Comparison of ENCODE assay signal across 8 cellular contexts in the genomic region with DNA sequence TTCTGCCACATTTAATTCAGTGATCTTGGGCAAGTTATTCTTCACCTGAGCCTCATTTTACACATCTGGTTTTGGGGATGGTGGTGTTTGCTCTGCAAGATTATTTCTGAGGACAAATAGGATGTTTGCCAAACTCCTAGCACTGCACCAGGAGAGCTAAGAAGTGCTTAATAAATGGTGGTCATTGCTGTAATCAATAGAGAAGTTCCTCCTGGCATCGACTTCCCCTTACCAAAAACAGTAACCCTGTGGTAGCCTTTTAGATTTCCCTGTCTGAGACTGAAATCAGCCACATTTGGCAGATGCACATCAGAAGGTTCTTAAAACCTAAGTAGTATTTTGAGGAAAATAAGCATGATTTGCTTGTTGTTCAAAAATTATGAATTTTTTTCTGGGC. TPM values are rescaled to one million over a fixed set of nuclear protein-coding genes. Genes with fewer than 3 reads are reported as not detected.
A peak's percentile ranks its signal among the peaks of the same experiment; 100 is the strongest.
DNase-seq lines count a peak whose midpoint lies in the region; ATAC-seq and TF ChIP-seq lines count a peak whose summit lies in the region.

No MANE protein-coding gene starts in this region.

- peaks cover 5% of the 10 kb centered on the region for H3K4me1 ChIP-seq in NT2/D1 (ENCODE audit: insufficient read depth, insufficient read length)
- H3K4me1 ChIP-seq in duodenal mucosa (ENCODE audit: control insufficient read depth in 1 of 2, insufficient read depth in 2 of 2, low read length in 2 of 2) = peaks cover 43 to 56% of the 10 kb centered on the region in 2 donors

- H3K9me3 ChIP-seq in NT2/D1 (ENCODE audit: insufficient read depth, low read length) (no peaks in the 10 kb centered on the region), duodenal mucosa (ENCODE audit: control insufficient read depth in 1 of 2, low read length in 2 of 2) (no peaks in the 10 kb centered on the region)

- H3K9ac ChIP-seq in NT2/D1 (ENCODE audit: insufficient read length, low read depth) = peak overlapping the region; percentile 75
- H3K9ac ChIP-seq in duodenal mucosa (ENCODE audit: low read depth in 1 of 2, low read length in 2 of 2) = peak overlapping the region; percentile 52 to 78

- no peak overlapping the region for H3K27ac Mint-ChIP-seq in osteocyte (ENCODE audit: unreplicated experiment)

- H3K36me3 ChIP-seq in NT2/D1 (ENCODE audit: insufficient read depth, insufficient read length, low read length) (peaks cover 4% of the 10 kb centered on the region), duodenal mucosa (ENCODE audit: control insufficient read depth in 1 of 2, insufficient read depth in 2 of 2, low read length in 2 of 2) (no peaks in the 10 kb centered on the region)

- H3K36me3 Mint-ChIP-seq in osteocyte (ENCODE audit: unreplicated experiment) = no peaks in the 10 kb centered on the region

- H3K27me3 ChIP-seq in NT2/D1 (ENCODE audit: insufficient read depth, insufficient read length) (no peaks in the 10 kb centered on the region), duodenal mucosa (ENCODE audit: control insufficient read depth in 1 of 2, insufficient read depth in 2 of 2, low read length in 2 of 2) (no peaks in the 10 kb centered on the region)

- ATAC-seq in left lobe of liver = no peak

- peak overlapping the region; percentile 81 for H3K4me3 ChIP-seq in NT2/D1 (ENCODE audit: insufficient read length, low read depth)
- H3K4me3 ChIP-seq in duodenal mucosa (ENCODE audit: low read depth in 1 of 2, low read length in 2 of 2) = peak overlapping the region; percentile 75 to 95

- CTCF ChIA-PET in HEK293T (lab: Yijun Ruan, JAX) = no interaction called here

- H3K4me3 Mint-ChIP-seq in osteocyte (ENCODE audit: unreplicated experiment) = peak overlapping the region; percentile 83

- TF ChIP-seq CTCF in osteocyte (IDR thresholded peaks at IDR 0.05) = no peak

- peaks cover 26% of the 10 kb centered on the region for H3K4me1 Mint-ChIP-seq in osteocyte (ENCODE audit: unreplicated experiment)

- DNase-seq in GDM1 (lab: John Stamatoyannopoulos, UW) = peak; percentile 8
- DNase-seq in NT2/D1 (ENCODE audit: low read depth, low spot score) = no peak
- no peak for DNase-seq in osteocyte (ENCODE audit: extremely low spot score, unreplicated experiment)
- no peak for DNase-seq in D341Med (ENCODE audit: low spot score)
- no peak for DNase-seq in NCI-H1105 (lab: John Stamatoyannopoulos, UW)
- no peak for DNase-seq in left lobe of liver (ENCODE audit: low spot score)
- no peak for DNase-seq in HEK293T (ENCODE audit: extremely low spot score)

- no peaks in the 10 kb centered on the region for H3K27me3 Mint-ChIP-seq in osteocyte (ENCODE audit: unreplicated experiment)

- POLR2A ChIA-PET in HEK293T (lab: Yijun Ruan, JAX) = no interaction called here

- no peak overlapping the region for H3K27ac ChIP-seq in duodenal mucosa (ENCODE audit: low read depth, low read length)

- no peaks in the 10 kb centered on the region for H3K9me3 Mint-ChIP-seq in osteocyte (ENCODE audit: unreplicated experiment)

TF ChIP-seq in HEK293T, 16 proteins besides CTCF, POLR2A, EP300 and RAD21:
- TF ChIP-seq, protein P1, sequence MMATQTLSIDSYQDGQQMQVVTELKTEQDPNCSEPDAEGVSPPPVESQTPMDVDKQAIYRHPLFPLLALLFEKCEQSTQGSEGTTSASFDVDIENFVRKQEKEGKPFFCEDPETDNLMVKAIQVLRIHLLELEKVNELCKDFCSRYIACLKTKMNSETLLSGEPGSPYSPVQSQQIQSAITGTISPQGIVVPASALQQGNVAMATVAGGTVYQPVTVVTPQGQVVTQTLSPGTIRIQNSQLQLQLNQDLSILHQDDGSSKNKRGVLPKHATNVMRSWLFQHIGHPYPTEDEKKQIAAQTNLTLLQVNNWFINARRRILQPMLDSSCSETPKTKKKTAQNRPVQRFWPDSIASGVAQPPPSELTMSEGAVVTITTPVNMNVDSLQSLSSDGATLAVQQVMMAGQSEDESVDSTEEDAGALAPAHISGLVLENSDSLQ (IDR thresholded peaks at IDR 0.05) = no peak
- TF ChIP-seq L3MBTL2 (conservative IDR thresholded peaks at IDR 0.05) (no peak), CTBP1 (IDR thresholded peaks at IDR 0.05; ENCODE audit: borderline replicate concordance) (no peak), SUZ12 (IDR thresholded peaks at IDR 0.05) (no peak), SP1 (IDR thresholded peaks at IDR 0.05) (no peak), HDGF (IDR thresholded peaks at IDR 0.05; ENCODE audit: borderline replicate concordance) (no peak)

RNA-seq across cellular contexts. Expression of a gene that starts 2.3 kb away (rescaled TPM):
- total RNA-seq in osteocyte (7.9 and 8.9 TPM in 2 replicates), left lobe of liver (9.7 TPM)
